Comparison of ENCODE assay signal across 8 cellular contexts in genomic region chr2:97935719-97936161, GRCh38.
DNase-seq lines count a peak whose midpoint lies in the region; ATAC-seq and TF ChIP-seq lines count a peak whose summit lies in the region.

No MANE protein-coding gene starts in this region.

- no peaks in the 10 kb centered on the region for H3K36me3 ChIP-seq in brain microvascular endothelial cell (replicated peaks)

- TF ChIP-seq CTCF in brain microvascular endothelial cell (IDR thresholded peaks at IDR 0.05; ENCODE audit: low read depth, low read length, missing control alignments) (no peak), progenitor cell of endocrine pancreas (IDR thresholded peaks at IDR 0.05; ENCODE audit: unreplicated experiment) (no peak)

- peaks cover 63% of the 10 kb centered on the region for H3K4me1 Mint-ChIP-seq in progenitor cell of endocrine pancreas (ENCODE audit: low read depth)
- peaks cover 64 to 72% of the 10 kb centered on the region in 2 donors for H3K4me1 Mint-ChIP-seq in natural killer cell treated with Interleukin-12 subunit alpha and Interleukin-12 subunit beta and Interleukin-15 and Interleukin-18, amount 100 ng/mL, for 72 hours (ENCODE audit: low read depth in 2 of 2)

- peaks cover 8% of the 10 kb centered on the region for H3K9me3 Mint-ChIP-seq in progenitor cell of endocrine pancreas (ENCODE audit: low read depth)
- no peaks in the 10 kb centered on the region for H3K9me3 Mint-ChIP-seq in natural killer cell treated with Interleukin-12 subunit alpha and Interleukin-12 subunit beta and Interleukin-15 and Interleukin-18, amount 100 ng/mL, for 72 hours

- ATAC-seq in GM19463 (IDR thresholded peaks at IDR 0.05; ENCODE audit: unreplicated experiment) (peak; percentile 30), HG03442 (IDR thresholded peaks at IDR 0.05; ENCODE audit: unreplicated experiment) (no peak)
- ATAC-seq in natural killer cell treated with Interleukin-12 subunit alpha and Interleukin-12 subunit beta and Interleukin-15 and Interleukin-18, amount 100 ng/mL, for 72 hours = no peak

- peaks cover 5% of the 10 kb centered on the region for H3K36me3 Mint-ChIP-seq in progenitor cell of endocrine pancreas (ENCODE audit: insufficient read depth)
- no peaks in the 10 kb centered on the region for H3K36me3 Mint-ChIP-seq in natural killer cell treated with Interleukin-12 subunit alpha and Interleukin-12 subunit beta and Interleukin-15 and Interleukin-18, amount 100 ng/mL, for 72 hours

- H3K4me3 ChIP-seq in brain microvascular endothelial cell (ENCODE audit: low read depth, low read length) = no peak overlapping the region

- in situ Hi-C loops in brain microvascular endothelial cell (cut with HindIII; ENCODE audit: low pct_ligation_motif_present, low sequenced_read_pairs) = no loop called here

- peak overlapping the region; percentile 23 for H3K4me3 Mint-ChIP-seq in progenitor cell of endocrine pancreas (ENCODE audit: low read depth)
- H3K4me3 Mint-ChIP-seq in natural killer cell treated with Interleukin-12 subunit alpha and Interleukin-12 subunit beta and Interleukin-15 and Interleukin-18, amount 100 ng/mL, for 72 hours = no peak overlapping the region

- no peak overlapping the region for H3K27ac ChIP-seq in brain microvascular endothelial cell

- DNase-seq in HT1080 (ENCODE audit: low read depth) (peak; percentile 18), brain microvascular endothelial cell (peak; percentile 36), progenitor cell of endocrine pancreas (ENCODE audit: low spot score, unreplicated experiment) (no peak), 8988T (no peak), NCI-H1048 (lab: John Stamatoyannopoulos, UW) (no peak)
- no peak for DNase-seq in natural killer cell treated with Interleukin-12 subunit alpha and Interleukin-12 subunit beta and Interleukin-15 and Interleukin-18, amount 100 ng/mL, for 72 hours (ENCODE audit: low spot score)

- H3K27me3 ChIP-seq in brain microvascular endothelial cell (replicated peaks) = no peaks in the 10 kb centered on the region

- no peaks in the 10 kb centered on the region for H3K27me3 Mint-ChIP-seq in progenitor cell of endocrine pancreas
- no peaks in the 10 kb centered on the region for H3K27me3 Mint-ChIP-seq in natural killer cell treated with Interleukin-12 subunit alpha and Interleukin-12 subunit beta and Interleukin-15 and Interleukin-18, amount 100 ng/mL, for 72 hours

- peak overlapping the region; percentile 81 for H3K27ac Mint-ChIP-seq in progenitor cell of endocrine pancreas
- no peak overlapping the region for H3K27ac Mint-ChIP-seq in natural killer cell treated with Interleukin-12 subunit alpha and Interleukin-12 subunit beta and Interleukin-15 and Interleukin-18, amount 100 ng/mL, for 72 hours

Comparison
In these comparisons a context has a peak if more than half of its experiments do, and no peak if none do; other contexts are left out.
1. DNase-seq: peak in HT1080 (single experiment) and brain microvascular endothelial cell (single experiment); none in progenitor cell of endocrine pancreas (single experiment), 8988T (single experiment), NCI-H1048 (single experiment) and natural killer cell treated with Interleukin-12 subunit alpha and Interleukin-12 subunit beta and Interleukin-15 and Interleukin-18, amount 100 ng/mL, for 72 hours (single experiment).